Comparison of ENCODE assay signal across 9 cellular contexts in the genomic region with DNA sequence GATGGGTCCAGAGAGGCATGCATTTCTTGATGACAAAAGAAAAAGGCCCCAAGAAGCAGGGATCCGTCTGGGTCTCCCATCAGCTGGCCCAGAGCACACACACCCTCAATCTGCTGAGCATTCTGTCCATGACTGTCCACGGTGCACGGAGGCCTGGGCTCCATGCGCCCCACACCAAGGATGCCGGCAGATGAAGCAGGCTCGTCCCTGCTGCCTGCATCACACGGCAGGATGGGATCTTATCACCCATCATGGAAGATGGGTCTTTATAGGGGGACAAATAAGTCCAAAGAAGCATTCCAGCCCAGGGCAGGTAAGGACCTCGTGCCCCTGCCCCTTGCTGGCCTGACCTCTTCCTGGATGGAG. TPM values are rescaled to one million over a fixed set of nuclear protein-coding genes. Genes with fewer than 3 reads are reported as not detected.
"Had no signal": no experiment of that assay in that cellular context is flagged by ENCODE, and none has a peak within 500 bp of the region (broad histone marks: within the 10 kb centered on the region; RNA-seq: fewer than 3 reads in every experiment).

No MANE protein-coding gene starts in this region.

- H3K4me2 ChIP-seq: GM23338 had no signal

- H3K4me3 ChIP-seq: GM23248, GM23338, HAP-1 had no signal

- ATAC-seq: GM23338, HCT116 had no signal

- H3K9ac ChIP-seq: GM23248 had no signal

- H3K9me3 ChIP-seq: HAP-1 had no signal

- H3K4me1 ChIP-seq: HAP-1 had no signal

- DNase-seq: GM23248, GOT3, H7, H9, HCEC 1CT, HFFc6 had no signal

- H3K36me3 ChIP-seq: HAP-1 had no signal

- H3K27ac ChIP-seq: GM23248 had no signal

- H2AFZ ChIP-seq: GM23248, GM23338 had no signal

RNA-seq across cellular contexts. Expression of gene PRIMA1, which starts 59.7 kb away (rescaled TPM):
- total RNA-seq: HFFc6 had no signal
- polyA plus RNA-seq: GM23248 had no signal
